Comparison of ENCODE assay signal across 27 cellular contexts in the genomic region with DNA sequence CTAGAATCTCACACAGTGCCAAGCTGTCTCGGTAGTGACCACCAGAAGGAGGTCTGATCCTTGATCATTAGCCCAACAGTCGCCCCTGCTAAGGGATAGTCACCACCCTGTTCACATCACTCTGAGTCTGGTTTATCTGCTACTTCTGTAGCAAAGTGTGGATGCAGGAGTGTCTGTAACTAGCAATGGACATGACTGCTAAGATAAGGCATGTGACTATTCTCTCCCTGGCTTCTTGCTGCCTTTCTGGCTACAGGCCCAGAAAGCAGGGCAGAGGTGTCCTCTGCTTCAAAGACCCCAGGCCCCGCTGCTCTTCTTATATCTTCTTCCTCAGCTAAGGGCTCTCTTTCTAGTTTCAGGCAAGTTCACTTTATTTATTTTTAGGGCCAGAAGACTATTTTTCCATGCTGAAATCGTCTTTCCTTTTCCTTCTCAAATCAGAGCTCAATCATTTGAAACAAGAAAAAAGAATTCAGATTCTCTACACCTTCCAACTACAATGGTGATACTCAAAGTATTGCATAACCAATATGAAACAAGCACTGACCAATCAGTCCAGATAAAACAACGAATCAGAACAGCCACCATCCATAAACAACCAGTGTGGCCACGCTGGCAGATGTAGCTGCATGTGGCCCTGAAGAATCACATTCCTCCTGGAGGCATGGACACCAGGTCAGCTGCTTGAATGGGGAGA. TPM values are rescaled to one million over a fixed set of nuclear protein-coding genes. Genes with fewer than 3 reads are reported as not detected.
A peak's percentile ranks its signal among the peaks of the same experiment; 100 is the strongest.
DNase-seq lines count a peak whose midpoint lies in the region; ATAC-seq and TF ChIP-seq lines count a peak whose summit lies in the region.
"Had no signal": no experiment of that assay in that cellular context is flagged by ENCODE, and none has a peak within 500 bp of the region (broad histone marks: within the 10 kb centered on the region; RNA-seq: fewer than 3 reads in every experiment).

No MANE protein-coding gene starts in this region.

- no peaks in the 10 kb centered on the region for H3K4me1 Mint-ChIP-seq in type B pancreatic cell (ENCODE audit: unreplicated experiment)

- H3K4me1 ChIP-seq in left ventricle myocardium inferior (peaks cover 7% of the 10 kb centered on the region), esophagus muscularis mucosa (no peaks in the 10 kb centered on the region), testis (no peaks in the 10 kb centered on the region), mammary epithelial cell (ENCODE audit: insufficient read depth, low read length) (no peaks in the 10 kb centered on the region)
- H3K4me1 ChIP-seq: BE2C, HAP-1, SJCRH30 had no signal

- no peaks in the 10 kb centered on the region for H3K27me3 ChIP-seq in left ventricle myocardium inferior (ENCODE audit: low read depth)
- no peaks in the 10 kb centered on the region for H3K27me3 ChIP-seq in esophagus muscularis mucosa
- no peaks in the 10 kb centered on the region for H3K27me3 ChIP-seq in testis
- no peaks in the 10 kb centered on the region for H3K27me3 ChIP-seq in mammary epithelial cell (ENCODE audit: insufficient read depth, low read length)
- H3K27me3 ChIP-seq: SJCRH30 had no signal

- TF ChIP-seq POLR2A in esophagus muscularis mucosa (IDR thresholded peaks at IDR 0.05; ENCODE audit: low read depth) (no peak), testis (IDR thresholded peaks at IDR 0.05) (no peak)

- no peak overlapping the region for H3K27ac Mint-ChIP-seq in type B pancreatic cell
- H3K27ac Mint-ChIP-seq: HFFc6 had no signal

- H3K27me3 Mint-ChIP-seq in type B pancreatic cell, result peaks cover 24% of the 10 kb centered on the region

- dilution Hi-C loops in mammary epithelial cell (cut with HindIII; ENCODE audit: low sequenced_read_pairs), result no loop called here

- no peaks in the 10 kb centered on the region for H3K36me3 ChIP-seq in left ventricle myocardium inferior
- H3K36me3 ChIP-seq in esophagus muscularis mucosa, result no peaks in the 10 kb centered on the region
- H3K36me3 ChIP-seq in testis (ENCODE audit: low read depth, missing control alignments), result no peaks in the 10 kb centered on the region
- no peaks in the 10 kb centered on the region for H3K36me3 ChIP-seq in mammary epithelial cell (ENCODE audit: insufficient read depth, low read length)
- H3K36me3 ChIP-seq: BE2C, HAP-1, SJCRH30 had no signal

- H3K9me3 Mint-ChIP-seq in type B pancreatic cell, result no peaks in the 10 kb centered on the region
- H3K9me3 Mint-ChIP-seq: HFFc6 had no signal

- no peak for TF ChIP-seq EP300 in esophagus muscularis mucosa (IDR thresholded peaks at IDR 0.05)

- H3K9me3 ChIP-seq in left ventricle myocardium inferior (replicated peaks) (no peaks in the 10 kb centered on the region), esophagus muscularis mucosa (no peaks in the 10 kb centered on the region), testis (no peaks in the 10 kb centered on the region), mammary epithelial cell (replicated peaks; ENCODE audit: insufficient read depth, low read length) (no peaks in the 10 kb centered on the region)
- H3K9me3 ChIP-seq: BE2C, HAP-1, SJCRH30 had no signal

- no peak overlapping the region for H3K27ac ChIP-seq in left ventricle myocardium inferior (replicated peaks)
- no peak overlapping the region for H3K27ac ChIP-seq in esophagus muscularis mucosa (replicated peaks in 1 of 4)
- H3K27ac ChIP-seq in testis, result no peak overlapping the region
- H3K27ac ChIP-seq in mammary epithelial cell (ENCODE audit: insufficient read depth, low read depth, low read length), result no peak overlapping the region
- H3K27ac ChIP-seq: KMS-11, SJCRH30 had no signal

- no peak overlapping the region for H2AFZ ChIP-seq in mammary epithelial cell (ENCODE audit: low read depth, low read length)

- H3K9ac ChIP-seq in mammary epithelial cell (ENCODE audit: insufficient read depth, low read length), result no peak overlapping the region
- H3K9ac ChIP-seq: KMS-11 had no signal

- CTCF ChIA-PET in mammary epithelial cell (lab: Charles Lee; ENCODE audit: low non-redundant PET), result no interaction called here

- TF ChIP-seq CTCF in left ventricle myocardium inferior (IDR thresholded peaks at IDR 0.05; ENCODE audit: borderline replicate concordance) (no peak), esophagus muscularis mucosa (IDR thresholded peaks at IDR 0.05) (no peak), testis (IDR thresholded peaks at IDR 0.05) (no peak), mammary epithelial cell (conservative IDR thresholded peaks at IDR 0.05 in 1 of 2, IDR thresholded peaks at IDR 0.05 in 1 of 2; ENCODE audit: extremely low read depth in 1 of 2, insufficient read depth in 1 of 2, low read depth in 1 of 2, low read length in 2 of 2) (no peak), type B pancreatic cell (conservative IDR thresholded peaks at IDR 0.05) (no peak)

- intact Hi-C loops in Right ventricle myocardium inferior (cut with DNase I), result no loop called here
- intact Hi-C loops in left ventricle myocardium inferior (cut with micrococcal nuclease), result no loop called here
- intact Hi-C loops in esophagus muscularis mucosa (cut with DNase I), result no loop called here
- intact Hi-C loops in testis (cut with DNase I; ENCODE audit: low total_unique reads), result no loop called here
- intact Hi-C loops in mammary epithelial cell (cut with micrococcal nuclease), result no loop called here

- H3K4me3 ChIP-seq in left ventricle myocardium inferior (no peak overlapping the region), esophagus muscularis mucosa (no peak overlapping the region), testis (no peak overlapping the region), mammary epithelial cell (replicated peaks in 1 of 3; ENCODE audit: insufficient read depth in 1 of 3, low read depth in 2 of 3, low read length in 3 of 3) (no peak overlapping the region)
- H3K4me3 ChIP-seq: HAP-1, SJCRH30 had no signal

- no peak for DNase-seq in Right ventricle myocardium inferior (ENCODE audit: missing footprints)
- no peak for DNase-seq in left ventricle myocardium inferior
- peak; percentile 64 for DNase-seq in esophagus muscularis mucosa (ENCODE audit: extremely low spot score)
- DNase-seq in kidney glomerular epithelial cell (lab: John Stamatoyannopoulos, UW), result peak; percentile 5
- peak; percentile 40 for DNase-seq in testis
- DNase-seq in mammary epithelial cell, result no peak
- no peak for DNase-seq in NCI-H2107 treated with DMSO at 0.1 percent for 48 hours (lab: John Stamatoyannopoulos, UW; ENCODE audit: unreplicated experiment)
- no peak for DNase-seq in type B pancreatic cell (ENCODE audit: extremely low spot score, unreplicated experiment)
- DNase-seq: 8988T, ACHN, BE2C, Calu3, DMS79 treated with DMSO at 0.1 percent for 48 hours, GF-D8, GOT3, HFFc6, IMR-90, NCI-H1092, NCI-H1417 treated with DMSO at 0.1 percent for 48 hours, NCI-H187, NCI-H2081 treated with DMSO at 0.1 percent for 48 hours, NCI-H2171 treated with DMSO at 0.1 percent for 48 hours, NCI-H345, NCI-H510A treated with DMSO at 0.1 percent for 48 hours, SJCRH30 had no signal

- no TSS peak for BruUV-seq in mammary epithelial cell (replicated peaks; lab: Mats Ljungman, UMichigan)

- H3K4me2 ChIP-seq in mammary epithelial cell (ENCODE audit: insufficient read depth, low read depth, low read length), result no peak overlapping the region
- H3K4me2 ChIP-seq: KMS-11 had no signal

- H4K20me1 ChIP-seq in mammary epithelial cell (ENCODE audit: insufficient read depth, low read length), result no peaks in the 10 kb centered on the region

- in situ Hi-C loops in mammary epithelial cell (cut with MboI; ENCODE audit: low sequenced_read_pairs in 2 of 2), result no loop called here

- WGBS in esophagus muscularis mucosa, result 76% methylated on average over 6 of the region's 6 CpGs
- WGBS in testis, 2 donors, result 48 to 66% methylated on average over 6 of the region's 6 CpGs
- 75% methylated on average over 6 of the region's 6 CpGs for WGBS in mammary epithelial cell (ENCODE audit: low coverage, missing lambda C conversion rate)

- H3K79me2 ChIP-seq in mammary epithelial cell (ENCODE audit: insufficient read depth, low read length), result no peaks in the 10 kb centered on the region

- ATAC-seq in Right ventricle myocardium inferior, result peak; percentile 67

- H3K4me3 Mint-ChIP-seq in type B pancreatic cell, result no peak overlapping the region
- H3K4me3 Mint-ChIP-seq: HFFc6 had no signal

- no peaks in the 10 kb centered on the region for H3K36me3 Mint-ChIP-seq in type B pancreatic cell

RNA-seq across cellular contexts. Expression of a gene that starts 8.0 kb away (rescaled TPM):
- total RNA-seq in Right ventricle myocardium inferior (0.62 TPM), left ventricle myocardium inferior (0.14 TPM), esophagus muscularis mucosa (not detected), testis (under 1 TPM; 0.31 to 0.43 TPM), mammary epithelial cell (not detected), type B pancreatic cell (ENCODE audit: low replicate concordance) (not detected in 2 replicates)
- polyA plus RNA-seq in testis (ENCODE audit: insufficient read depth, low read depth, low replicate concordance) (0.34 TPM), mammary epithelial cell (not detected)
- polyA minus RNA-seq in mammary epithelial cell, result not detected
- total RNA-seq: Calu3, HFFc6, IMR-90, SJCRH30 had no signal
- polyA plus RNA-seq: IMR-90 had no signal

RNA-seq across cellular contexts. Expression of a gene that starts 43.3 kb away (rescaled TPM):
- total RNA-seq in Right ventricle myocardium inferior (not detected), left ventricle myocardium inferior (not detected), esophagus muscularis mucosa (not detected), testis (not detected), mammary epithelial cell (under 1 TPM; under 0.01 to 0.52 TPM), type B pancreatic cell (ENCODE audit: low replicate concordance) (not detected in 2 replicates)
- polyA plus RNA-seq in testis (ENCODE audit: insufficient read depth, low read depth, low replicate concordance) (0.16 TPM), mammary epithelial cell (0.20 TPM)
- polyA minus RNA-seq in mammary epithelial cell, result not detected
- total RNA-seq: HFFc6, IMR-90, SJCRH30 had no signal
- polyA plus RNA-seq: IMR-90 had no signal

Comparison
In these comparisons a context has a peak if more than half of its experiments do, and no peak if none do; other contexts are left out.
1. DNase-seq: peak in esophagus muscularis mucosa (single experiment), kidney glomerular epithelial cell (single experiment) and testis (single experiment); none in Right ventricle myocardium inferior (single experiment), left ventricle myocardium inferior (single experiment), mammary epithelial cell (single experiment), NCI-H2107 treated with DMSO at 0.1 percent for 48 hours (single experiment) and type B pancreatic cell (single experiment).